In genomic region chr2:220143336-220143735, GRCh38 we compare ENCODE assay signal across 16 cellular contexts.
A peak's percentile ranks its signal among the peaks of the same experiment; 100 is the strongest.
DNase-seq lines count a peak whose midpoint lies in the region; ATAC-seq, FAIRE-seq and TF ChIP-seq lines count a peak whose summit lies in the region.
"Had no signal": no experiment of that assay in that cellular context is flagged by ENCODE, and none has a peak within 500 bp of the region (broad histone marks: within the 10 kb centered on the region; RNA-seq: fewer than 3 reads in every experiment).

No MANE protein-coding gene starts in this region.

- H4K8ac ChIP-seq in IMR-90 (ENCODE audit: low read depth in 2 of 2, low read length in 2 of 2) = peak overlapping the region; percentile 3 to 88

- H2AFZ ChIP-seq in IMR-90 (replicated peaks; ENCODE audit: low read length, poor library complexity) (no peak overlapping the region), mammary epithelial cell (ENCODE audit: low read depth, low read length) (peak overlapping the region; percentile 46), keratinocyte (ENCODE audit: control insufficient read depth, low read length) (peak overlapping the region; percentile 39)

- H3K79me2 ChIP-seq in mammary epithelial cell (ENCODE audit: insufficient read depth, low read length) (no peaks in the 10 kb centered on the region), keratinocyte (ENCODE audit: control insufficient read depth, insufficient read depth, low read length) (no peaks in the 10 kb centered on the region)

- H3K79me1 ChIP-seq in IMR-90 (ENCODE audit: low read depth in 1 of 2, low read length in 2 of 2) = no peaks in the 10 kb centered on the region

- peak; percentile 83 for FAIRE-seq in keratinocyte (lab: Jason Lieb, UNC)
- FAIRE-seq: K562 had no signal

- H3K4ac ChIP-seq in IMR-90 (ENCODE audit: low read depth, low read length) = peak overlapping the region; percentile 86

- no peak overlapping the region for H3K4me2 ChIP-seq in IMR-90 (ENCODE audit: low read depth, low read length)
- H3K4me2 ChIP-seq in mammary epithelial cell (ENCODE audit: insufficient read depth, low read depth, low read length) = peak overlapping the region; percentile 37
- peak overlapping the region; percentile 27 for H3K4me2 ChIP-seq in keratinocyte (ENCODE audit: control insufficient read depth, extremely low read depth, insufficient read depth, low read depth, low read length)

- WGBS in IMR-90 (ENCODE audit: extremely low coverage in 2 of 2, insufficient read length in 1 of 2), 2 experiments = no CpG with 5 or more reads among the region's 2 CpGs
- WGBS in mammary epithelial cell (ENCODE audit: low coverage, missing lambda C conversion rate) = 6% methylated on average over 2 of the region's 2 CpGs
- WGBS in thyroid gland, 2 donors = 80 to 81% methylated on average over 2 of the region's 2 CpGs

- H3K4me1 ChIP-seq in IMR-90 (ENCODE audit: control insufficient read depth, insufficient read depth, low read length) (peaks cover 4% of the 10 kb centered on the region; the same call in 1 of the 2 replicates), mammary epithelial cell (ENCODE audit: insufficient read depth, low read length) (peaks cover 24% of the 10 kb centered on the region), keratinocyte (ENCODE audit: control insufficient read depth, extremely low read depth, insufficient read depth, low read length) (peaks cover 20% of the 10 kb centered on the region), thyroid gland (no peaks in the 10 kb centered on the region)
- H3K4me1 ChIP-seq: gastrocnemius medialis, left ventricle myocardium inferior had no signal

- peak overlapping the region; percentile 94 for H2BK20ac ChIP-seq in IMR-90 (ENCODE audit: low read depth, low read length)

- no peak overlapping the region for H3K23ac ChIP-seq in IMR-90 (ENCODE audit: low read depth, low read length)

- H3K56ac ChIP-seq in IMR-90 (ENCODE audit: extremely low read depth, insufficient read depth, low read length) = no peak overlapping the region

- peak overlapping the region; percentile 78 for H3K14ac ChIP-seq in IMR-90 (replicated peaks; ENCODE audit: low read depth, low read length)

- H3K27me3 ChIP-seq in IMR-90 (ENCODE audit: control insufficient read depth, insufficient read depth, low read length) (no peaks in the 10 kb centered on the region), mammary epithelial cell (ENCODE audit: insufficient read depth, low read length) (no peaks in the 10 kb centered on the region), keratinocyte (ENCODE audit: control insufficient read depth, extremely low read depth, insufficient read depth, low read length) (no peaks in the 10 kb centered on the region), thyroid gland (no peaks in the 10 kb centered on the region)
- H3K27me3 ChIP-seq: gastrocnemius medialis, neutrophil had no signal

- peak overlapping the region; percentile 89 for H2BK120ac ChIP-seq in IMR-90 (ENCODE audit: low read depth, low read length)

- H3K9ac ChIP-seq in IMR-90 (ENCODE audit: low read depth, low read length) (no peak overlapping the region), mammary epithelial cell (ENCODE audit: insufficient read depth, low read length) (no peak overlapping the region), keratinocyte (ENCODE audit: control insufficient read depth, extremely low read depth, insufficient read depth, low read length) (no peak overlapping the region)

- peak overlapping the region; percentile 95; the same call in 2 of the 3 replicates for H2BK15ac ChIP-seq in IMR-90 (ENCODE audit: low read depth, low read length)

- TF ChIP-seq CTCF in IMR-90 (conservative IDR thresholded peaks at IDR 0.05; ENCODE audit: low read depth, low read length) (no peak), mammary epithelial cell (conservative IDR thresholded peaks at IDR 0.05 in 1 of 2, IDR thresholded peaks at IDR 0.05 in 1 of 2; ENCODE audit: extremely low read depth in 1 of 2, insufficient read depth in 1 of 2, low read depth in 1 of 2, low read length in 2 of 2) (no peak), keratinocyte (optimal IDR thresholded peaks at IDR 0.05 in 1 of 3, IDR thresholded peaks at IDR 0.05 in 1 of 3, conservative IDR thresholded peaks at IDR 0.05 in 1 of 3; ENCODE audit: extremely low read depth in 1 of 3, insufficient read depth in 2 of 3, low read length in 3 of 3) (no peak), thyroid gland (IDR thresholded peaks at IDR 0.05) (no peak)

- ATAC-seq in IMR-90 (ENCODE audit: low read depth) (peak; percentile 79), GM19328 (IDR thresholded peaks at IDR 0.05; ENCODE audit: unreplicated experiment) (no peak)
- ATAC-seq: gastrocnemius medialis, K562 had no signal

- in situ Hi-C loops in IMR-90 (cut with MboI; ENCODE audit: low sequenced_read_pairs) (no loop called here), mammary epithelial cell (cut with MboI; ENCODE audit: low sequenced_read_pairs in 2 of 2) (no loop called here)

- peak overlapping the region; percentile 93 for H2BK5ac ChIP-seq in IMR-90 (ENCODE audit: low read depth, low read length, poor library complexity, severe bottlenecking)

- H3K9me1 ChIP-seq in IMR-90 (ENCODE audit: insufficient read depth, low read length) (no peaks in the 10 kb centered on the region), keratinocyte (ENCODE audit: control insufficient read depth, extremely low read depth, insufficient read depth, low read length) (no peaks in the 10 kb centered on the region)

- TF ChIP-seq RAD21 in IMR-90 (IDR thresholded peaks at IDR 0.05; ENCODE audit: low read length) = no peak

- no peak for TF ChIP-seq POLR2A in IMR-90 (IDR thresholded peaks at IDR 0.05; ENCODE audit: low read depth, low read length)
- no peak for TF ChIP-seq POLR2A in thyroid gland (IDR thresholded peaks at IDR 0.05)

- peak overlapping the region; percentile 91; the same call in 1 of the 2 replicates for H3K18ac ChIP-seq in IMR-90 (ENCODE audit: low read depth, low read length)

- CTCF ChIA-PET in IMR-90 (lab: Yijun Ruan, JAX) = interaction anchor here (0.6 to 0.8 kb wide), 2 partner anchors 89 to 192 kb away, joined by 3 read pairs; no protein-coding TSS in a partner anchor
- CTCF ChIA-PET in mammary epithelial cell (lab: Charles Lee; ENCODE audit: low non-redundant PET) = no interaction called here

- POLR2A ChIA-PET in IMR-90 (lab: Charles Lee; ENCODE audit: unreplicated experiment) = no interaction called here

- H3K27ac ChIP-seq in IMR-90 (ENCODE audit: insufficient read depth, low read length) (peak overlapping the region; percentile 24; the same call in 1 of the 2 replicates), mammary epithelial cell (ENCODE audit: insufficient read depth, low read depth, low read length) (peak overlapping the region; percentile 2), keratinocyte (ENCODE audit: control insufficient read depth, insufficient read depth, low read length) (no peak overlapping the region), thyroid gland (no peak overlapping the region)
- H3K27ac ChIP-seq: gastrocnemius medialis, left ventricle myocardium inferior, neutrophil had no signal

- DNase-seq in AG20443 (ENCODE audit: low spot score) (peak; percentile 65), IMR-90 (peak; percentile 86), mammary epithelial cell (peak; percentile 80), keratinocyte (ENCODE audit: low read depth, low spot score) (peak; percentile 30), mucosa of gallbladder (ENCODE audit: low spot score) (no peak), thyroid gland (no peak), NCI-H146 treated with DMSO at 0.1 percent for 48 hours (lab: John Stamatoyannopoulos, UW; ENCODE audit: unreplicated experiment) (no peak)
- DNase-seq: activated CD4-positive, alpha-beta T cell treated with anti-CD3 and anti-CD28 coated beads for 48 hours; CD4-positive, alpha-beta memory T cell; gastrocnemius medialis; H9; left ventricle myocardium inferior; T-helper 1 cell had no signal

- intact Hi-C loops in IMR-90 (cut with micrococcal nuclease) (no loop called here), mammary epithelial cell (cut with micrococcal nuclease) (no loop called here), thyroid gland (cut with DNase I) (no loop called here)

- H3K9me3 ChIP-seq in IMR-90 (ENCODE audit: control insufficient read depth, insufficient read depth, low read length) = no peaks in the 10 kb centered on the region
- no peaks in the 10 kb centered on the region for H3K9me3 ChIP-seq in mammary epithelial cell (replicated peaks; ENCODE audit: insufficient read depth, low read length)
- H3K9me3 ChIP-seq in keratinocyte (ENCODE audit: control insufficient read depth, low read depth, low read length) = no peaks in the 10 kb centered on the region
- no peaks in the 10 kb centered on the region for H3K9me3 ChIP-seq in thyroid gland
- H3K9me3 ChIP-seq: gastrocnemius medialis, neutrophil had no signal

- H2AK9ac ChIP-seq in IMR-90 (replicated peaks; ENCODE audit: low read depth, low read length, poor library complexity) = no peak overlapping the region

- H4K5ac ChIP-seq in IMR-90 (ENCODE audit: low read depth, low read length) = peak overlapping the region; percentile 59; the same call in 1 of the 2 replicates

- peak overlapping the region; percentile 96 for H4K91ac ChIP-seq in IMR-90 (ENCODE audit: insufficient read depth, low read depth, low read length)

- H2AK5ac ChIP-seq in IMR-90 (ENCODE audit: low read depth, low read length) = peak overlapping the region; percentile 93; the same call in 1 of the 2 replicates

- BruUV-seq in IMR-90 (replicated peaks; lab: Mats Ljungman, UMichigan) (no TSS peak), mammary epithelial cell (replicated peaks; lab: Mats Ljungman, UMichigan) (no TSS peak)

- H4K20me1 ChIP-seq in IMR-90 (ENCODE audit: insufficient read depth, low read length) (no peaks in the 10 kb centered on the region), mammary epithelial cell (ENCODE audit: insufficient read depth, low read length) (no peaks in the 10 kb centered on the region), keratinocyte (ENCODE audit: control insufficient read depth, extremely low read depth, insufficient read depth, low read length) (no peaks in the 10 kb centered on the region)

- H3K4me3 ChIP-seq in IMR-90 (ENCODE audit: insufficient read depth, low read depth, low read length) = no peak overlapping the region
- no peak overlapping the region for H3K4me3 ChIP-seq in mammary epithelial cell (replicated peaks in 1 of 3; ENCODE audit: insufficient read depth in 1 of 3, low read depth in 2 of 3, low read length in 3 of 3)
- H3K4me3 ChIP-seq in keratinocyte (ENCODE audit: control insufficient read depth in 2 of 3, extremely low read depth in 1 of 3, insufficient read depth in 2 of 3, low read depth in 1 of 3, low read length in 3 of 3) = no peak overlapping the region
- H3K4me3 ChIP-seq in thyroid gland (replicated peaks in 1 of 3) = no peak overlapping the region
- H3K4me3 ChIP-seq: gastrocnemius medialis, K562, left ventricle myocardium inferior had no signal

- dilution Hi-C loops in IMR-90 (cut with HindIII; ENCODE audit: low sequenced_read_pairs, unreplicated experiment) (no loop called here), mammary epithelial cell (cut with HindIII; ENCODE audit: low sequenced_read_pairs) (no loop called here), keratinocyte (cut with MboI; ENCODE audit: extremely low pct_ligation_motif_present, low sequenced_read_pairs) (no loop called here)

- H3K36me3 ChIP-seq in IMR-90 (ENCODE audit: control insufficient read depth, insufficient read depth, low read length) (no peaks in the 10 kb centered on the region), mammary epithelial cell (ENCODE audit: insufficient read depth, low read length) (no peaks in the 10 kb centered on the region), keratinocyte (ENCODE audit: control insufficient read depth in 2 of 2, extremely low read depth in 1 of 2, insufficient read depth in 2 of 2, low read length in 2 of 2) (no peaks in the 10 kb centered on the region), thyroid gland (no peaks in the 10 kb centered on the region)
- H3K36me3 ChIP-seq: gastrocnemius medialis, left ventricle myocardium inferior, neutrophil had no signal

Comparison
In these comparisons a context has a peak if more than half of its experiments do, and no peak if none do; other contexts are left out.
1. DNase-seq: peak in AG20443 (single experiment), IMR-90 (single experiment), mammary epithelial cell (single experiment) and keratinocyte (single experiment); none in mucosa of gallbladder (single experiment), thyroid gland (0 of 2) and NCI-H146 treated with DMSO at 0.1 percent for 48 hours (single experiment).
2. H3K27ac ChIP-seq: peak in IMR-90 (single experiment) and mammary epithelial cell (single experiment); none in keratinocyte (single experiment) and thyroid gland (0 of 3).